2 cellular contexts compared by ENCODE assay signal in genomic region chr20:2382833-2383232, GRCh38.
TF ChIP-seq lines count a peak whose summit lies in the region.

No MANE protein-coding gene starts in this region.

TF ChIP-seq in SK-N-SH, 30 proteins besides CTCF, POLR2A, EP300 and RAD21:
- TF ChIP-seq ZBTB33 (IDR thresholded peaks at IDR 0.05; ENCODE audit: borderline replicate concordance, low read depth) (no peak), RXRA (IDR thresholded peaks at IDR 0.05; ENCODE audit: borderline replicate concordance, low read depth) (no peak), MEF2A (IDR thresholded peaks at IDR 0.05; ENCODE audit: borderline replicate concordance, low read depth) (no peak), MXI1 (IDR thresholded peaks at IDR 0.05; ENCODE audit: low read depth, low read length) (no peak), IRF3 (IDR thresholded peaks at IDR 0.05; ENCODE audit: low read depth, low read length) (no peak), GATA2 (CRISPR knock-in tag; IDR thresholded peaks at IDR 0.05) (no peak), RCOR1 (IDR thresholded peaks at IDR 0.05; ENCODE audit: low read length) (no peak), CHD2 (IDR thresholded peaks at IDR 0.05; ENCODE audit: low read length, partially characterized antibody) (no peak), NRF1 (IDR thresholded peaks at IDR 0.05; ENCODE audit: low read depth, low read length) (no peak), JUND (IDR thresholded peaks at IDR 0.05) (no peak), FOXM1 (IDR thresholded peaks at IDR 0.05; ENCODE audit: low read depth) (no peak), RFX5 (IDR thresholded peaks at IDR 0.05; ENCODE audit: low read length) (no peak), FOSL2 (IDR thresholded peaks at IDR 0.05; ENCODE audit: borderline replicate concordance, low read depth) (no peak), YY1 (IDR thresholded peaks at IDR 0.05; ENCODE audit: low read depth) (no peak), USF2 (IDR thresholded peaks at IDR 0.05; ENCODE audit: borderline replicate concordance, low read depth, low read length) (no peak), TCF12 (IDR thresholded peaks at IDR 0.05) (no peak), REST (IDR thresholded peaks at IDR 0.05; ENCODE audit: low read depth, low read length) (no peak), TAF1 (IDR thresholded peaks at IDR 0.05; ENCODE audit: borderline replicate concordance, low read depth, low read length) (no peak), EZH2phosphoT487 (IDR thresholded peaks at IDR 0.05; ENCODE audit: borderline replicate concordance, low read depth) (no peak)
TF ChIP-seq in SK-N-SH: peak in this region for 0.

TF ChIP-seq in SK-N-SH treated with all-trans-retinoic acid at 6 μM for 48 hours, 23 proteins besides CTCF, POLR2A, EP300 and RAD21 (continued from another document):
- TF ChIP-seq PATZ1 (CRISPR knock-in tag; IDR thresholded peaks at IDR 0.05; ENCODE audit: borderline replicate concordance) (no peak), ZNF8 (CRISPR knock-in tag; IDR thresholded peaks at IDR 0.05) (no peak), ARNTL (CRISPR knock-in tag; IDR thresholded peaks at IDR 0.05; ENCODE audit: borderline replicate concordance, low read depth) (no peak), GLIS3 (CRISPR knock-in tag; IDR thresholded peaks at IDR 0.05) (no peak), ZC3H10 (CRISPR knock-in tag; IDR thresholded peaks at IDR 0.05) (no peak), POU6F1 (CRISPR knock-in tag; IDR thresholded peaks at IDR 0.05; ENCODE audit: borderline replicate concordance, low read depth) (no peak)
